In the genomic region with DNA sequence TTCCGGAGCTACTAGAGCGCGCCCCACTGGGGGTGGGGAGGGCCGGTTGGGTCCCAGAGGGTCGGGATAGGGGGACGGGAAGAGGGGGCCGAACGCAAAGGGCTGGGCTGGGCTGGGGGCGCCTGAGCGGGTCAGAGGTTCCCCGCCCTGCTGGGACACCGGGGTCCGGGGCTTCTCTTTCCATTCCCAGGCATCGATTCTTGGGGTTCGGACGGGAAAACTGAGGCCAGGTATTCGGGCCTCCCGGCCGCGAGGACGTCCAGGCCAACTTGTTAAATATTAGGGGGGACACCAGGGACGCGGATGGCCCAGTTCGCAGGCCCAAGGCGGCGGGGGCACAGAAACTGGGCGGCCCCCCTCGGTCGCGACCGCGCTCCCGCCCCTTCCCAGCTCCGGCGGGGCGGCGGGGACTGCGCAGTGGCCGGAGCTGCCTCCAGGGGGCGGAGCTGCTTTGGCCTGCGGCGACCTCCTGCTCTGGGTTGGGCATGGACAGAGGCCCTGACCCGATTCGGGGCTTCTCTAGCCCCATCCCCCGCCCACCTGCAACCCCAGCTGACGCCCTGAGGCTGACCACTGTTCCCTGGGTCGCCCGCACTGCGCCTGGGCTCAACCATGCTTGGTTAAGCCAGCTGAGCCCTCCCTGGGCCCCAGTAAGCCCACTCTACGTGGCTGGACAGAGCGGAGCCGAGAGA, we compare ENCODE assay signal across 8 cellular contexts. TPM values are rescaled to one million over a fixed set of nuclear protein-coding genes. Genes with fewer than 3 reads are reported as not detected.
DNase-seq lines count a peak whose midpoint lies in the region; ATAC-seq and TF ChIP-seq lines count a peak whose summit lies in the region.

No MANE protein-coding gene starts in this region.

- H3K4ac ChIP-seq in mesenchymal stem cell (ENCODE audit: low read depth in 1 of 2, low read length in 2 of 2) = peak overlapping the region; percentile 75 to 95

- peaks cover 29% of the 10 kb centered on the region for H4K20me1 ChIP-seq in Loucy (ENCODE audit: insufficient read depth, low read length, poor library complexity, severe bottlenecking)

- H3K4me2 ChIP-seq in Loucy (ENCODE audit: low read depth, low read length, poor library complexity, severe bottlenecking) = peak overlapping the region; percentile 79
- peak overlapping the region; percentile 95 for H3K4me2 ChIP-seq in mesenchymal stem cell (ENCODE audit: low read length, poor library complexity, severe bottlenecking)

- ATAC-seq in GM21528 (IDR thresholded peaks at IDR 0.05; ENCODE audit: low FRiP score, unreplicated experiment) = peak; percentile 32

- H3K4me1 Mint-ChIP-seq in stimulated activated naive CD8-positive, alpha-beta T cell treated with anti-CD3 and anti-CD28 coated beads, Interleukin-15, Interleukin-2, amounts not matched to agents 100 ng/mL and 50 ng/mL, for 24 hours (ENCODE audit: low read depth) = peaks cover 29% of the 10 kb centered on the region

- H3F3A ChIP-seq in Loucy (ENCODE audit: low read depth) = no peaks in the 10 kb centered on the region

- DNase-seq in DMS53 (lab: John Stamatoyannopoulos, UW) (peak; percentile 78), mesenchymal stem cell (peak; percentile 68), ureter (ENCODE audit: low spot score) (no peak)
- peak; percentile 50 for DNase-seq in activated CD4-positive, alpha-beta T cell treated with anti-CD3 and anti-CD28 coated beads, Interleukin-2, amount 50 U/mL, for 1 hour

- H2BK15ac ChIP-seq in mesenchymal stem cell (ENCODE audit: low read depth, poor library complexity, severe bottlenecking) = peak overlapping the region; percentile 83

- H3K18ac ChIP-seq in mesenchymal stem cell (ENCODE audit: low read depth in 1 of 2, low read length in 2 of 2) = peak overlapping the region; percentile 63 to 95

- no peaks in the 10 kb centered on the region for H3K36me3 ChIP-seq in Loucy (ENCODE audit: insufficient read depth, low read length)
- no peaks in the 10 kb centered on the region for H3K36me3 ChIP-seq in endocrine pancreas (ENCODE audit: control insufficient read depth, insufficient read depth, low read length)
- peaks cover 0 to 7% of the 10 kb centered on the region in 2 experiments for H3K36me3 ChIP-seq in mesenchymal stem cell (ENCODE audit: control insufficient read depth in 1 of 2, insufficient read depth in 2 of 2, low read depth in 1 of 2, low read length in 2 of 2)

- H3K9me3 Mint-ChIP-seq in stimulated activated naive CD8-positive, alpha-beta T cell treated with anti-CD3 and anti-CD28 coated beads, Interleukin-15, Interleukin-2, amounts not matched to agents 100 ng/mL and 50 ng/mL, for 24 hours = no peaks in the 10 kb centered on the region

- peak overlapping the region; percentile 74 for H3K4me3 Mint-ChIP-seq in stimulated activated naive CD8-positive, alpha-beta T cell treated with anti-CD3 and anti-CD28 coated beads, Interleukin-15, Interleukin-2, amounts not matched to agents 100 ng/mL and 50 ng/mL, for 24 hours

- no peaks in the 10 kb centered on the region for H3K27me3 ChIP-seq in Loucy (ENCODE audit: insufficient read depth, low read length, poor library complexity, severe bottlenecking)
- no peaks in the 10 kb centered on the region for H3K27me3 ChIP-seq in endocrine pancreas (ENCODE audit: control insufficient read depth, insufficient read depth, low read length)
- H3K27me3 ChIP-seq in mesenchymal stem cell (ENCODE audit: control insufficient read depth in 1 of 2, insufficient read depth in 1 of 2, low read length in 2 of 2) = no peaks in the 10 kb centered on the region

- peak overlapping the region; percentile 83 for H3K27ac Mint-ChIP-seq in stimulated activated naive CD8-positive, alpha-beta T cell treated with anti-CD3 and anti-CD28 coated beads, Interleukin-15, Interleukin-2, amounts not matched to agents 100 ng/mL and 50 ng/mL, for 24 hours

- peak; percentile 63 for TF ChIP-seq CTCF in Loucy (conservative IDR thresholded peaks at IDR 0.05; ENCODE audit: low read length)

- WGBS in mesenchymal stem cell = 8% methylated on average over 49 of the region's 52 CpGs

- peaks cover 40% of the 10 kb centered on the region for H3K79me2 ChIP-seq in Loucy (ENCODE audit: insufficient read depth, low read length)

- peaks cover 21% of the 10 kb centered on the region for H3K79me1 ChIP-seq in mesenchymal stem cell (replicated peaks; ENCODE audit: low read length, poor library complexity, severe bottlenecking)

- no peaks in the 10 kb centered on the region for H3K27me3 Mint-ChIP-seq in stimulated activated naive CD8-positive, alpha-beta T cell treated with anti-CD3 and anti-CD28 coated beads, Interleukin-15, Interleukin-2, amounts not matched to agents 100 ng/mL and 50 ng/mL, for 24 hours

- peaks cover 18% of the 10 kb centered on the region for H3K4me1 ChIP-seq in Loucy (ENCODE audit: insufficient read depth, low read length, poor library complexity, severe bottlenecking)
- H3K4me1 ChIP-seq in endocrine pancreas (ENCODE audit: control insufficient read depth, insufficient read depth, low read length) = no peaks in the 10 kb centered on the region
- peaks cover 34% of the 10 kb centered on the region for H3K4me1 ChIP-seq in mesenchymal stem cell (ENCODE audit: control insufficient read depth, insufficient read depth, low read depth, low read length)

- peak overlapping the region; percentile 80 for H2AK5ac ChIP-seq in mesenchymal stem cell (ENCODE audit: low read length, severe bottlenecking)

- H3K9me2 ChIP-seq in Loucy (replicated peaks; ENCODE audit: low read depth, low read length) = no peaks in the 10 kb centered on the region

- H3K9me3 ChIP-seq in Loucy (ENCODE audit: insufficient read depth, low read depth, low read length) = no peaks in the 10 kb centered on the region
- no peaks in the 10 kb centered on the region for H3K9me3 ChIP-seq in endocrine pancreas (ENCODE audit: control insufficient read depth, low read length)
- H3K9me3 ChIP-seq in mesenchymal stem cell (ENCODE audit: control insufficient read depth, low read length) = no peaks in the 10 kb centered on the region

- H2BK5ac ChIP-seq in mesenchymal stem cell (ENCODE audit: low read depth, low read length, poor library complexity, severe bottlenecking) = peak overlapping the region; percentile 92

- H4K8ac ChIP-seq in mesenchymal stem cell (ENCODE audit: low read length) = peak overlapping the region; percentile 92

- H2AFZ ChIP-seq in Loucy (ENCODE audit: low read length) = peak overlapping the region; percentile 91
- peak overlapping the region; percentile 36 for H2AFZ ChIP-seq in mesenchymal stem cell (ENCODE audit: low read depth, low read length)

- peak overlapping the region; percentile 91 for H2BK120ac ChIP-seq in mesenchymal stem cell (ENCODE audit: low read depth, low read length)

- H2BK12ac ChIP-seq in mesenchymal stem cell (ENCODE audit: low read length in 2 of 2) = peak overlapping the region in 1 of 2 experiments; percentile 93

- H3K9ac ChIP-seq in Loucy (ENCODE audit: low read depth, low read length, poor library complexity, severe bottlenecking) (peak overlapping the region; percentile 94), endocrine pancreas (ENCODE audit: control insufficient read depth, insufficient read depth, low read length) (peak overlapping the region; percentile 30), mesenchymal stem cell (ENCODE audit: low read length) (peak overlapping the region; percentile 91)

- H4K91ac ChIP-seq in mesenchymal stem cell (ENCODE audit: low read length) = peak overlapping the region; percentile 75

- H3K23ac ChIP-seq in mesenchymal stem cell (ENCODE audit: low read length in 2 of 2) = no peak overlapping the region

- peak overlapping the region; percentile 80 for H3K27ac ChIP-seq in mesenchymal stem cell (ENCODE audit: low read length, poor library complexity, severe bottlenecking)

- H3K4me3 ChIP-seq in Loucy (ENCODE audit: low read length, poor library complexity, severe bottlenecking) (peak overlapping the region; percentile 91), endocrine pancreas (ENCODE audit: control insufficient read depth, insufficient read depth, low read length) (no peak overlapping the region), mesenchymal stem cell (ENCODE audit: insufficient read depth in 1 of 2, low read depth in 1 of 2, low read length in 2 of 2) (peak overlapping the region; percentile 71 to 79)

- H3K14ac ChIP-seq in mesenchymal stem cell (ENCODE audit: low read length in 2 of 2) = peak overlapping the region in 1 of 2 experiments; percentile 1

- H3K36me3 Mint-ChIP-seq in stimulated activated naive CD8-positive, alpha-beta T cell treated with anti-CD3 and anti-CD28 coated beads, Interleukin-15, Interleukin-2, amounts not matched to agents 100 ng/mL and 50 ng/mL, for 24 hours (ENCODE audit: low read depth) = peaks cover 3% of the 10 kb centered on the region

RNA-seq across cellular contexts. Expression of a gene that starts 1.2 kb away (rescaled TPM):
- polyA plus RNA-seq in mesenchymal stem cell (2013, experiment 1 of 2) = 25.8 TPM
- polyA plus RNA-seq in mesenchymal stem cell (2013, experiment 2 of 2) = 28.0 TPM
- total RNA-seq in ureter = 14.8 TPM

RNA-seq across cellular contexts. Expression of a gene that starts 16.3 kb away (rescaled TPM):
- polyA plus RNA-seq in mesenchymal stem cell (2013, experiment 1 of 2) = 16.0 TPM
- 14.2 TPM for polyA plus RNA-seq in mesenchymal stem cell (2013, experiment 2 of 2)
- 39.3 TPM for total RNA-seq in ureter

RNA-seq across cellular contexts. Expression of a gene that starts 20.7 kb away (rescaled TPM):
- polyA plus RNA-seq in mesenchymal stem cell (2013, experiment 1 of 2) = 60.5 TPM
- polyA plus RNA-seq in mesenchymal stem cell (2013, experiment 2 of 2) = 60.5 TPM
- 58.1 TPM for total RNA-seq in ureter

RNA-seq across cellular contexts. Expression of a gene that starts 40.6 kb away (rescaled TPM):
- 4.9 TPM for polyA plus RNA-seq in mesenchymal stem cell (2013, experiment 1 of 2)
- polyA plus RNA-seq in mesenchymal stem cell (2013, experiment 2 of 2) = 4.9 TPM
- 4.1 TPM for total RNA-seq in ureter

RNA-seq across cellular contexts. Expression of a gene that starts 40.6 kb away (rescaled TPM):
- 66.6 TPM for polyA plus RNA-seq in mesenchymal stem cell (2013, experiment 1 of 2)
- 67.9 TPM for polyA plus RNA-seq in mesenchymal stem cell (2013, experiment 2 of 2)
- total RNA-seq in ureter = 82.3 TPM

Comparison
In these comparisons a context has a peak if more than half of its experiments do, and no peak if none do; other contexts are left out.
1. H3K9ac ChIP-seq: peak in every context shown above with its lines; median percentile 94 in Loucy; 91 in mesenchymal stem cell; 30 in endocrine pancreas.